Comparison of ENCODE assay signal across 1 cellular context in the genomic region with DNA sequence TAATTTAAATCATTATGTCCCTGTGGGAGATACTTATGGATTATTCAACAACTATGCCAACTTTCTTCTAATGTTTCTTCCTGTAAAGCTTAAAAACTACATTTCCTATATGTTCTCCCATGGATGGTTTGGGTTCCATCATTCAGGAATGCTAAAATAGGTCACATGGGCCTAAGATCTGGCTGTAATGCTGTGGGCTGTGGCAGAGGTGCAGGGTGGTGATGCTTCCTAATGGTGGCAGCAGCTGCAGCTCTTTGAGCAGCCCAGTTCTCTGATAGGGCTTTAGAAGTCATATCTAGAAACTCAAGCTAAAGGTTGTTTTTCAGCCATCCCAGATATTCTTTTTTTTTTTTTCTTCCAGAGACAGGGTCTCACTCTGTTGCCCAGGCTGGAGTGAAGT.
TF ChIP-seq lines count a peak whose summit lies in the region.

No MANE protein-coding gene starts in this region.

TF ChIP-seq in SK-N-SH treated with all-trans-retinoic acid at 6 μM for 48 hours, 23 proteins besides CTCF, POLR2A, EP300 and RAD21 (continued from another document):
- TF ChIP-seq, protein P1, sequence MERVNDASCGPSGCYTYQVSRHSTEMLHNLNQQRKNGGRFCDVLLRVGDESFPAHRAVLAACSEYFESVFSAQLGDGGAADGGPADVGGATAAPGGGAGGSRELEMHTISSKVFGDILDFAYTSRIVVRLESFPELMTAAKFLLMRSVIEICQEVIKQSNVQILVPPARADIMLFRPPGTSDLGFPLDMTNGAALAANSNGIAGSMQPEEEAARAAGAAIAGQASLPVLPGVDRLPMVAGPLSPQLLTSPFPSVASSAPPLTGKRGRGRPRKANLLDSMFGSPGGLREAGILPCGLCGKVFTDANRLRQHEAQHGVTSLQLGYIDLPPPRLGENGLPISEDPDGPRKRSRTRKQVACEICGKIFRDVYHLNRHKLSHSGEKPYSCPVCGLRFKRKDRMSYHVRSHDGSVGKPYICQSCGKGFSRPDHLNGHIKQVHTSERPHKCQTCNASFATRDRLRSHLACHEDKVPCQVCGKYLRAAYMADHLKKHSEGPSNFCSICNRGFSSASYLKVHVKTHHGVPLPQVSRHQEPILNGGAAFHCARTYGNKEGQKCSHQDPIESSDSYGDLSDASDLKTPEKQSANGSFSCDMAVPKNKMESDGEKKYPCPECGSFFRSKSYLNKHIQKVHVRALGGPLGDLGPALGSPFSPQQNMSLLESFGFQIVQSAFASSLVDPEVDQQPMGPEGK (CRISPR knock-in tag; IDR thresholded peaks at IDR 0.05; ENCODE audit: borderline replicate concordance): no peak
- TF ChIP-seq, protein P2, sequence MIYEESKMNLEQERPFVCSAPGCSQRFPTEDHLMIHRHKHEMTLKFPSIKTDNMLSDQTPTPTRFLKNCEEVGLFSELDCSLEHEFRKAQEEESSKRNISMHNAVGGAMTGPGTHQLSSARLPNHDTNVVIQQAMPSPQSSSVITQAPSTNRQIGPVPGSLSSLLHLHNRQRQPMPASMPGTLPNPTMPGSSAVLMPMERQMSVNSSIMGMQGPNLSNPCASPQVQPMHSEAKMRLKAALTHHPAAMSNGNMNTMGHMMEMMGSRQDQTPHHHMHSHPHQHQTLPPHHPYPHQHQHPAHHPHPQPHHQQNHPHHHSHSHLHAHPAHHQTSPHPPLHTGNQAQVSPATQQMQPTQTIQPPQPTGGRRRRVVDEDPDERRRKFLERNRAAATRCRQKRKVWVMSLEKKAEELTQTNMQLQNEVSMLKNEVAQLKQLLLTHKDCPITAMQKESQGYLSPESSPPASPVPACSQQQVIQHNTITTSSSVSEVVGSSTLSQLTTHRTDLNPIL (CRISPR knock-in tag; IDR thresholded peaks at IDR 0.05; ENCODE audit: low read depth): no peak
- TF ChIP-seq GLIS3 (CRISPR knock-in tag; IDR thresholded peaks at IDR 0.05): no peak
- no peak for TF ChIP-seq OSR1 (CRISPR knock-in tag; IDR thresholded peaks at IDR 0.05)
- TF ChIP-seq ESRRG (CRISPR knock-in tag; IDR thresholded peaks at IDR 0.05): no peak
- TF ChIP-seq, protein P3, sequence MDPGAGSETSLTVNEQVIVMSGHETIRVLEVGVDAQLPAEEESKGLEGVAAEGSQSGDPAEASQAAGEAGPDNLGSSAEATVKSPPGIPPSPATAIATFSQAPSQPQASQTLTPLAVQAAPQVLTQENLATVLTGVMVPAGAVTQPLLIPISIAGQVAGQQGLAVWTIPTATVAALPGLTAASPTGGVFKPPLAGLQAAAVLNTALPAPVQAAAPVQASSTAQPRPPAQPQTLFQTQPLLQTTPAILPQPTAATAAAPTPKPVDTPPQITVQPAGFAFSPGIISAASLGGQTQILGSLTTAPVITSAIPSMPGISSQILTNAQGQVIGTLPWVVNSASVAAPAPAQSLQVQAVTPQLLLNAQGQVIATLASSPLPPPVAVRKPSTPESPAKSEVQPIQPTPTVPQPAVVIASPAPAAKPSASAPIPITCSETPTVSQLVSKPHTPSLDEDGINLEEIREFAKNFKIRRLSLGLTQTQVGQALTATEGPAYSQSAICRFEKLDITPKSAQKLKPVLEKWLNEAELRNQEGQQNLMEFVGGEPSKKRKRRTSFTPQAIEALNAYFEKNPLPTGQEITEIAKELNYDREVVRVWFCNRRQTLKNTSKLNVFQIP (CRISPR knock-in tag; IDR thresholded peaks at IDR 0.05; ENCODE audit: borderline replicate concordance, low read depth): no peak
- TF ChIP-seq ZNF565 (CRISPR knock-in tag; conservative IDR thresholded peaks at IDR 0.05; ENCODE audit: low read depth): no peak
- TF ChIP-seq SNAI2 (CRISPR knock-in tag; IDR thresholded peaks at IDR 0.05): no peak
- TF ChIP-seq BACH2 (CRISPR knock-in tag; IDR thresholded peaks at IDR 0.05; ENCODE audit: borderline replicate concordance): no peak
